In genomic region chr15:67781907-67782559, GRCh38 we compare ENCODE assay signal across 24 cellular contexts. TPM values are rescaled to one million over a fixed set of nuclear protein-coding genes. Genes with fewer than 3 reads are reported as not detected.
A peak's percentile ranks its signal among the peaks of the same experiment; 100 is the strongest.
DNase-seq lines count a peak whose midpoint lies in the region; ATAC-seq and TF ChIP-seq lines count a peak whose summit lies in the region.
"Had no signal": no experiment of that assay in that cellular context is flagged by ENCODE, and none has a peak within 500 bp of the region (broad histone marks: within the 10 kb centered on the region; RNA-seq: fewer than 3 reads in every experiment).

No MANE protein-coding gene starts in this region.

- no peak overlapping the region for H3K18ac ChIP-seq in IMR-90 (ENCODE audit: low read depth, low read length)

- no peak overlapping the region for H4K5ac ChIP-seq in IMR-90 (ENCODE audit: low read depth, low read length)

- in situ Hi-C loops in IMR-90 (cut with MboI; ENCODE audit: low sequenced_read_pairs), result no loop called here

- H3K4me1 Mint-ChIP-seq in glutamatergic neuron (ENCODE audit: low read depth, unreplicated experiment), result peaks cover 73% of the 10 kb centered on the region

- no peak overlapping the region for H2AK9ac ChIP-seq in IMR-90 (replicated peaks; ENCODE audit: low read depth, low read length, poor library complexity)

- peaks cover 1% of the 10 kb centered on the region; the same call in 1 of the 2 replicates for H3K9me1 ChIP-seq in IMR-90 (ENCODE audit: insufficient read depth, low read length)

- dilution Hi-C loops in IMR-90 (cut with HindIII; ENCODE audit: low sequenced_read_pairs, unreplicated experiment), result no loop called here

- intact Hi-C loops in IMR-90 (cut with micrococcal nuclease), result no loop called here

- H3K4ac ChIP-seq in IMR-90 (ENCODE audit: low read depth, low read length), result no peak overlapping the region

- no peak overlapping the region for H4K8ac ChIP-seq in IMR-90 (ENCODE audit: low read depth in 2 of 2, low read length in 2 of 2)

- no peak overlapping the region for H2BK15ac ChIP-seq in IMR-90 (ENCODE audit: low read depth, low read length)

- H3K4me1 ChIP-seq in DND-41 (ENCODE audit: insufficient read depth, low read length) (peaks cover 65% of the 10 kb centered on the region), IMR-90 (ENCODE audit: control insufficient read depth, insufficient read depth, low read length) (no peaks in the 10 kb centered on the region)
- H3K4me1 ChIP-seq: transverse colon had no signal

- H3K4me2 ChIP-seq in DND-41 (ENCODE audit: insufficient read depth, low read length) (peak overlapping the region; percentile 73), IMR-90 (ENCODE audit: low read depth, low read length) (no peak overlapping the region)

- TF ChIP-seq CTCF in DND-41 (IDR thresholded peaks at IDR 0.05; ENCODE audit: borderline replicate concordance, extremely low read depth, low read length, poor library complexity, severe bottlenecking) (no peak), IMR-90 (conservative IDR thresholded peaks at IDR 0.05; ENCODE audit: low read depth, low read length) (no peak), glutamatergic neuron (IDR thresholded peaks at IDR 0.05; ENCODE audit: partially characterized antibody, unreplicated experiment) (no peak)

- DNase-seq in DND-41 (no peak), IMR-90 (no peak), NCI-H748 treated with DMSO at 0.1 percent for 48 hours (lab: John Stamatoyannopoulos, UW) (peak; percentile 23), glutamatergic neuron (no peak), globus pallidus (ENCODE audit: low spot score) (no peak), activated gamma-delta T cell treated with Interleukin-2 at 50 U/mL for 16 hours (no peak), DMS53 treated with DMSO at 0.1 percent for 48 hours (lab: John Stamatoyannopoulos, UW; ENCODE audit: unreplicated experiment) (no peak)
- DNase-seq: activated CD4-positive, alpha-beta T cell treated with anti-CD3 and anti-CD28 coated beads, Interleukin-2, amount 10 ng/mL, durations not matched to agents 24 days and 14 days; activated effector memory CD4-positive, alpha-beta T cell treated with Interleukin-2 at 50 U/mL for 16 hours; AML-193; amniotic stem cell; COR-L47; foreskin melanocyte; left cardiac atrium; naive thymus-derived CD8-positive, alpha-beta T cell; stimulated activated CD4-positive, alpha-beta T cell treated with anti-CD3 and anti-CD28 coated beads, Interleukin-2, amount 100 ng/mL, for 24 hours; SW 1271; transverse colon had no signal

- peak overlapping the region; percentile 95 for H3K27ac Mint-ChIP-seq in glutamatergic neuron (ENCODE audit: unreplicated experiment)
- H3K27ac Mint-ChIP-seq: activated CD4-positive, alpha-beta T cell treated with anti-CD3 and anti-CD28 coated beads, Interleukin-2, amount 10 ng/mL, durations not matched to agents 24 days and 14 days; dendritic cell treated with granulocyte-macrophage colony-stimulating factor and Interleukin-4, amounts not matched to agents 40 ng/mL and 50 ng/mL, for 4 days; IgD-negative memory B cell; stimulated activated naive CD8-positive, alpha-beta T cell treated with anti-CD3 and anti-CD28 coated beads, Interleukin-15, Interleukin-2, amounts not matched to agents 100 ng/mL and 50 ng/mL, for 24 hours had no signal

- H2AK5ac ChIP-seq in IMR-90 (ENCODE audit: low read depth, low read length), result no peak overlapping the region

- H3K23ac ChIP-seq in IMR-90 (ENCODE audit: low read depth, low read length), result no peak overlapping the region

- H3K4me3 Mint-ChIP-seq in glutamatergic neuron (ENCODE audit: unreplicated experiment), result peak overlapping the region; percentile 76
- H3K4me3 Mint-ChIP-seq: activated CD4-positive, alpha-beta T cell treated with anti-CD3 and anti-CD28 coated beads, Interleukin-2, amount 10 ng/mL, durations not matched to agents 24 days and 14 days; dendritic cell treated with granulocyte-macrophage colony-stimulating factor and Interleukin-4, amounts not matched to agents 40 ng/mL and 50 ng/mL, for 4 days; IgD-negative memory B cell; stimulated activated naive CD8-positive, alpha-beta T cell treated with anti-CD3 and anti-CD28 coated beads, Interleukin-15, Interleukin-2, amounts not matched to agents 100 ng/mL and 50 ng/mL, for 24 hours had no signal

- H2AFZ ChIP-seq in DND-41 (ENCODE audit: low read depth, low read length), result peak overlapping the region; percentile 71; the same call in 1 of the 2 replicates
- H2AFZ ChIP-seq in IMR-90 (replicated peaks; ENCODE audit: low read length, poor library complexity), result no peak overlapping the region

- H3K27ac ChIP-seq in DND-41 (ENCODE audit: low read length) (peak overlapping the region; percentile 97), IMR-90 (ENCODE audit: insufficient read depth, low read length) (no peak overlapping the region)
- H3K27ac ChIP-seq: cardiac muscle cell, epithelial cell of prostate, transverse colon had no signal

- POLR2A ChIA-PET in IMR-90 (lab: Charles Lee; ENCODE audit: unreplicated experiment), result no interaction called here

- H3K9ac ChIP-seq in DND-41 (ENCODE audit: low read depth, low read length) (peak overlapping the region; percentile 69), IMR-90 (ENCODE audit: low read depth, low read length) (no peak overlapping the region)

- H3K79me1 ChIP-seq in IMR-90 (ENCODE audit: low read depth in 1 of 2, low read length in 2 of 2), result no peaks in the 10 kb centered on the region

- H3K36me3 ChIP-seq in DND-41 (ENCODE audit: insufficient read depth, low read length), result no peaks in the 10 kb centered on the region
- H3K36me3 ChIP-seq in IMR-90 (ENCODE audit: control insufficient read depth, insufficient read depth, low read length), result peaks cover 4% of the 10 kb centered on the region; the same call in 1 of the 2 replicates
- H3K36me3 ChIP-seq: cardiac muscle cell, transverse colon had no signal

- H2BK20ac ChIP-seq in IMR-90 (ENCODE audit: low read depth, low read length), result no peak overlapping the region

- H2BK5ac ChIP-seq in IMR-90 (ENCODE audit: low read depth, low read length, poor library complexity, severe bottlenecking), result no peak overlapping the region

- H4K20me1 ChIP-seq in DND-41 (ENCODE audit: insufficient read depth, low read length) (no peaks in the 10 kb centered on the region), IMR-90 (ENCODE audit: insufficient read depth, low read length) (0 out of 2 replicates have a peak, but pooled peaks cover 3% of the 10 kb centered on the region)

- H3K9me3 ChIP-seq in DND-41 (ENCODE audit: insufficient read depth, low read length, severe bottlenecking) (no peaks in the 10 kb centered on the region), IMR-90 (ENCODE audit: control insufficient read depth, insufficient read depth, low read length) (no peaks in the 10 kb centered on the region)
- H3K9me3 ChIP-seq: transverse colon had no signal

- H3K9me3 Mint-ChIP-seq in glutamatergic neuron (ENCODE audit: unreplicated experiment), result peaks cover 8% of the 10 kb centered on the region
- H3K9me3 Mint-ChIP-seq: activated CD4-positive, alpha-beta T cell treated with anti-CD3 and anti-CD28 coated beads, Interleukin-2, amount 10 ng/mL, durations not matched to agents 24 days and 14 days; dendritic cell treated with granulocyte-macrophage colony-stimulating factor and Interleukin-4, amounts not matched to agents 40 ng/mL and 50 ng/mL, for 4 days; IgD-negative memory B cell; naive thymus-derived CD8-positive, alpha-beta T cell; stimulated activated naive CD8-positive, alpha-beta T cell treated with anti-CD3 and anti-CD28 coated beads, Interleukin-15, Interleukin-2, amounts not matched to agents 100 ng/mL and 50 ng/mL, for 24 hours had no signal

- H3K4me3 ChIP-seq in DND-41 (ENCODE audit: low read depth in 1 of 2, low read length in 2 of 2) (peak overlapping the region in 1 of 2 experiments; percentile 57; a peak in 2 of 4 replicates), IMR-90 (ENCODE audit: insufficient read depth, low read depth, low read length) (no peak overlapping the region)
- H3K4me3 ChIP-seq: cardiac muscle cell, transverse colon had no signal

- no peak overlapping the region for H2BK120ac ChIP-seq in IMR-90 (ENCODE audit: low read depth, low read length)

- no peak for TF ChIP-seq POLR2A in IMR-90 (IDR thresholded peaks at IDR 0.05; ENCODE audit: low read depth, low read length)

- H3K56ac ChIP-seq in IMR-90 (ENCODE audit: extremely low read depth, insufficient read depth, low read length), result no peak overlapping the region

- H4K91ac ChIP-seq in IMR-90 (ENCODE audit: insufficient read depth, low read depth, low read length), result no peak overlapping the region

- WGBS in IMR-90 (ENCODE audit: extremely low coverage in 2 of 2, insufficient read length in 1 of 2), 2 experiments, result no CpG with 5 or more reads among the region's 8 CpGs

- no peak for TF ChIP-seq RAD21 in IMR-90 (IDR thresholded peaks at IDR 0.05; ENCODE audit: low read length)

- no peak for ATAC-seq in DND-41 (ENCODE audit: insufficient read depth, low read depth)
- ATAC-seq in IMR-90 (ENCODE audit: low read depth), result no peak
- ATAC-seq: left cardiac atrium; naive thymus-derived CD8-positive, alpha-beta T cell had no signal

- no TSS peak for BruUV-seq in IMR-90 (replicated peaks; lab: Mats Ljungman, UMichigan)

- H3K27me3 ChIP-seq in DND-41 (ENCODE audit: insufficient read depth, low read length, poor library complexity), result no peaks in the 10 kb centered on the region
- no peaks in the 10 kb centered on the region for H3K27me3 ChIP-seq in IMR-90 (ENCODE audit: control insufficient read depth, insufficient read depth, low read length)
- H3K27me3 ChIP-seq: transverse colon had no signal

- no peak overlapping the region for H3K14ac ChIP-seq in IMR-90 (replicated peaks; ENCODE audit: low read depth, low read length)

- CTCF ChIA-PET in IMR-90 (lab: Yijun Ruan, JAX), result interaction anchor here (0.6 kb wide), 1 partner anchor 128 kb away, joined by 3 read pairs; no protein-coding TSS in a partner anchor

- H3K36me3 Mint-ChIP-seq in glutamatergic neuron (ENCODE audit: unreplicated experiment), result no peaks in the 10 kb centered on the region

- peaks cover 13% of the 10 kb centered on the region for H3K79me2 ChIP-seq in DND-41 (ENCODE audit: insufficient read depth, low read length)

- H3K27me3 Mint-ChIP-seq in glutamatergic neuron (ENCODE audit: unreplicated experiment), result peaks cover 5% of the 10 kb centered on the region
- H3K27me3 Mint-ChIP-seq: activated CD4-positive, alpha-beta T cell treated with anti-CD3 and anti-CD28 coated beads, Interleukin-2, amount 10 ng/mL, durations not matched to agents 24 days and 14 days; dendritic cell treated with granulocyte-macrophage colony-stimulating factor and Interleukin-4, amounts not matched to agents 40 ng/mL and 50 ng/mL, for 4 days; naive thymus-derived CD8-positive, alpha-beta T cell; stimulated activated naive CD8-positive, alpha-beta T cell treated with anti-CD3 and anti-CD28 coated beads, Interleukin-15, Interleukin-2, amounts not matched to agents 100 ng/mL and 50 ng/mL, for 24 hours had no signal

RNA-seq across cellular contexts. Expression of gene SKOR1, which starts 43.3 kb away (rescaled TPM):
- not detected in 2 replicates for total RNA-seq in IMR-90 (2012; rRNA removed)
- polyA plus RNA-seq in IMR-90 (2012; rRNA removed), result 0.03 and 0.06 TPM in 2 replicates
- 0.07 TPM in 1 of 2 replicates, not detected in the other for polyA plus RNA-seq in IMR-90 (2012; cell fraction: cytosol; rRNA removed)
- polyA plus RNA-seq in IMR-90 (2012; cell fraction: nucleus; rRNA removed; ENCODE audit: low replicate concordance), result 0.21 and 0.52 TPM in 2 replicates
- total RNA-seq in glutamatergic neuron (ENCODE audit: unreplicated experiment), result 4.0 TPM
- total RNA-seq: H4 had no signal
- polyA plus RNA-seq: cardiac muscle cell, IgD-negative memory B cell had no signal

RNA-seq across cellular contexts. Expression of gene RNU6-1, which starts 57.8 kb away (rescaled TPM):
- not detected in 2 replicates for total RNA-seq in IMR-90 (2012; rRNA removed)
- not detected in 2 replicates for polyA plus RNA-seq in IMR-90 (2012; rRNA removed)
- polyA plus RNA-seq in IMR-90 (2012; cell fraction: cytosol; rRNA removed), result not detected in 2 replicates
- polyA plus RNA-seq in IMR-90 (2012; cell fraction: nucleus; rRNA removed; ENCODE audit: low replicate concordance), result not detected in 2 replicates
- not detected for total RNA-seq in glutamatergic neuron (ENCODE audit: unreplicated experiment)
- total RNA-seq: activated CD4-positive, alpha-beta T cell treated with anti-CD3 and anti-CD28 coated beads, Interleukin-2, amount 10 ng/mL, durations not matched to agents 24 days and 14 days; cardiac muscle cell; H4; left cardiac atrium; naive thymus-derived CD8-positive, alpha-beta T cell; transverse colon had no signal
- polyA plus RNA-seq: cardiac muscle cell; IgD-negative memory B cell; naive thymus-derived CD8-positive, alpha-beta T cell had no signal
